Comparison of ENCODE assay signal across 18 cellular contexts in the genomic region with DNA sequence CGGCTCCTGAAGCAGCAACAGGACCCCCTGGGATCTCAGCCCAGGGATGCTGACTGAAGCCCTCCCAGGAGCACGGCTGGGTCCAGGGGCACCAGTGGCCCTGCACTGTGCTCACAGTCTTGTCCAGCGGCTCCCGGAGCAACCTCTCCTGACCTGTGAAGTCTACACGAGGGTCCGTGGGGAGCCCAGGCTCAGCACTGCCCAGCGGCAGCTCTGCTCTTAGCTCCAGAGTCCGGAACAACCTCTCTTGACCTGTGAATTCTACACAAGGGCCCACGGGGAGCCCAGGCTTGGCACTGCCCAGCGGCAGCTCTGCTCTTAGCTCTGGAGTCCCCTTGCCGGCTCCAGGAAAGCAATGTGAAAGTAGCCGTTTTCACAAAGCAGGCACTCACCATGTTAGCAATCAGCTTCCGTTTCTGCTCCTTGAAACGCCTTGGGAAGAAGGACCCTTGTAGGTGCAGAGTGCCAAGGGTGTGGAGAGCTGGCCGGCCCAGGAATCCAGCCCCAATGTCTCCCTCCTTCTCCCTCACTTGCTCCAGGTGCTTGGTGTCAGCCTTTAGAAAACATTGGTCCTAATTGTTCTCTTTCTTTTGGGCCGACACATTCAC.
A peak's percentile ranks its signal among the peaks of the same experiment; 100 is the strongest.
DNase-seq lines count a peak whose midpoint lies in the region; ATAC-seq and TF ChIP-seq lines count a peak whose summit lies in the region.
"Had no signal": no experiment of that assay in that cellular context is flagged by ENCODE, and none has a peak within 500 bp of the region (broad histone marks: within the 10 kb centered on the region; RNA-seq: fewer than 3 reads in every experiment).

No MANE protein-coding gene starts in this region.

- H3K9me3 Mint-ChIP-seq in chondrocyte (ENCODE audit: low read depth), result no peaks in the 10 kb centered on the region
- no peaks in the 10 kb centered on the region for H3K9me3 Mint-ChIP-seq in activated naive CD8-positive, alpha-beta T cell treated with anti-CD3 and anti-CD28 coated beads, Interleukin-2, amount 50 U/mL, for 24 hours
- H3K9me3 Mint-ChIP-seq in osteocyte (ENCODE audit: unreplicated experiment), result no peaks in the 10 kb centered on the region
- H3K9me3 Mint-ChIP-seq: CD4-positive, alpha-beta T cell had no signal

- H3K36me3 ChIP-seq in lower lobe of right lung, result no peaks in the 10 kb centered on the region
- H3K36me3 ChIP-seq in spleen, result no peaks in the 10 kb centered on the region

- 75 to 80% (median 75%) methylated on average over 7 to 16 of the region's 16 CpGs for WGBS in spleen, 5 donors

- ATAC-seq in lower lobe of right lung, result peak; percentile 51 to 62
- no peak for ATAC-seq in HG03571 (IDR thresholded peaks at IDR 0.05; ENCODE audit: unreplicated experiment)
- no peak for ATAC-seq in activated naive CD8-positive, alpha-beta T cell treated with anti-CD3 and anti-CD28 coated beads, Interleukin-2, amount 50 U/mL, for 24 hours
- ATAC-seq: HCT116 had no signal

- H3K4me1 ChIP-seq in lower lobe of right lung, result no peaks in the 10 kb centered on the region
- H3K4me1 ChIP-seq in spleen, result no peaks in the 10 kb centered on the region

- peaks cover 3% of the 10 kb centered on the region for H3K4me1 Mint-ChIP-seq in chondrocyte (ENCODE audit: low read depth)
- H3K4me1 Mint-ChIP-seq in activated naive CD8-positive, alpha-beta T cell treated with anti-CD3 and anti-CD28 coated beads, Interleukin-2, amount 50 U/mL, for 24 hours, result no peaks in the 10 kb centered on the region
- no peaks in the 10 kb centered on the region for H3K4me1 Mint-ChIP-seq in osteocyte (ENCODE audit: unreplicated experiment)
- H3K4me1 Mint-ChIP-seq: B cell, IgD-negative memory B cell had no signal

- DNase-seq in DMS79 treated with DMSO at 0.1 percent for 48 hours (lab: John Stamatoyannopoulos, UW) (peak; percentile 61), chondrocyte (ENCODE audit: low spot score) (peak; percentile 83), lower lobe of right lung (peak; percentile 40), spleen (peak; percentile 60), osteocyte (ENCODE audit: extremely low spot score, unreplicated experiment) (no peak), GM13977 (ENCODE audit: low spot score) (no peak)
- DNase-seq in activated naive CD8-positive, alpha-beta T cell treated with anti-CD3 and anti-CD28 coated beads, Interleukin-2, amount 50 U/mL, for 24 hours, result no peak
- DNase-seq: ACHN; C1 segment of cervical spinal cord; Calu3; CD4-positive, alpha-beta T cell; DMS 273 treated with DMSO at 0.1 percent for 48 hours; EL; GDM1 had no signal

- H3K9me3 ChIP-seq in lower lobe of right lung (no peaks in the 10 kb centered on the region), spleen (peaks cover 0 to 46% (median 0%) of the 10 kb centered on the region in 8 donors)

- TF ChIP-seq POLR2A in spleen (IDR thresholded peaks at IDR 0.05), result no peak

- no peak overlapping the region for H3K27ac Mint-ChIP-seq in chondrocyte (ENCODE audit: unreplicated experiment)
- H3K27ac Mint-ChIP-seq in activated naive CD8-positive, alpha-beta T cell treated with anti-CD3 and anti-CD28 coated beads, Interleukin-2, amount 50 U/mL, for 24 hours, result no peak overlapping the region
- H3K27ac Mint-ChIP-seq in osteocyte (ENCODE audit: unreplicated experiment), result no peak overlapping the region
- H3K27ac Mint-ChIP-seq: B cell; CD4-positive, alpha-beta T cell had no signal

- H3K4me3 Mint-ChIP-seq in chondrocyte (ENCODE audit: unreplicated experiment), result no peak overlapping the region
- H3K4me3 Mint-ChIP-seq in activated naive CD8-positive, alpha-beta T cell treated with anti-CD3 and anti-CD28 coated beads, Interleukin-2, amount 50 U/mL, for 24 hours, result no peak overlapping the region
- H3K4me3 Mint-ChIP-seq in osteocyte (ENCODE audit: unreplicated experiment), result no peak overlapping the region
- H3K4me3 Mint-ChIP-seq: B cell; CD4-positive, alpha-beta T cell; IgD-negative memory B cell had no signal

- peaks cover 7% of the 10 kb centered on the region for H3K27me3 Mint-ChIP-seq in chondrocyte (ENCODE audit: low read depth)
- no peaks in the 10 kb centered on the region for H3K27me3 Mint-ChIP-seq in activated naive CD8-positive, alpha-beta T cell treated with anti-CD3 and anti-CD28 coated beads, Interleukin-2, amount 50 U/mL, for 24 hours
- H3K27me3 Mint-ChIP-seq in osteocyte (ENCODE audit: unreplicated experiment), result no peaks in the 10 kb centered on the region
- H3K27me3 Mint-ChIP-seq: B cell; CD4-positive, alpha-beta T cell; IgD-negative memory B cell had no signal

- H3K36me3 Mint-ChIP-seq in chondrocyte (ENCODE audit: low read depth), result no peaks in the 10 kb centered on the region
- H3K36me3 Mint-ChIP-seq in activated naive CD8-positive, alpha-beta T cell treated with anti-CD3 and anti-CD28 coated beads, Interleukin-2, amount 50 U/mL, for 24 hours (ENCODE audit: low read depth), result no peaks in the 10 kb centered on the region
- H3K36me3 Mint-ChIP-seq in osteocyte (ENCODE audit: unreplicated experiment), result no peaks in the 10 kb centered on the region
- H3K36me3 Mint-ChIP-seq: IgD-negative memory B cell had no signal

- intact Hi-C loops in lower lobe of right lung (cut with DNase I), result no loop called here
- intact Hi-C loops in spleen (cut with DNase I; ENCODE audit: low total_unique reads), result no loop called here

- TF ChIP-seq CTCF in chondrocyte (IDR thresholded peaks at IDR 0.05), result no peak
- TF ChIP-seq CTCF in lower lobe of right lung (IDR thresholded peaks at IDR 0.05), result no peak
- TF ChIP-seq CTCF in spleen (IDR thresholded peaks at IDR 0.05 in 8 of 11, conservative IDR thresholded peaks at IDR 0.05 in 3 of 11), result no peak
- TF ChIP-seq CTCF in osteocyte (IDR thresholded peaks at IDR 0.05), result no peak
- no peak for TF ChIP-seq CTCF in GM13977 (IDR thresholded peaks at IDR 0.05; ENCODE audit: extremely low read depth, insufficient read depth, missing control alignments)

- H3K27me3 ChIP-seq in lower lobe of right lung (ENCODE audit: low read depth), result no peaks in the 10 kb centered on the region
- H3K27me3 ChIP-seq in spleen (replicated peaks in 1 of 7), result no peaks in the 10 kb centered on the region

- H3K4me3 ChIP-seq in lower lobe of right lung (no peak overlapping the region), spleen (no peak overlapping the region)

- in situ Hi-C loops in GM13977 (cut with MboI; ENCODE audit: low pct_unique_long_range_greater_than_20kb, low sequenced_read_pairs, unreplicated experiment), result no loop called here

- H3K27ac ChIP-seq in lower lobe of right lung, result no peak overlapping the region
- H3K27ac ChIP-seq in spleen, result no peak overlapping the region

Comparison
In these comparisons a context has a peak if more than half of its experiments do, and no peak if none do; other contexts are left out.
1. DNase-seq: peak in DMS79 treated with DMSO at 0.1 percent for 48 hours (single experiment), chondrocyte (single experiment), lower lobe of right lung (single experiment) and spleen (single experiment); none in activated naive CD8-positive, alpha-beta T cell treated with anti-CD3 and anti-CD28 coated beads, Interleukin-2, amount 50 U/mL, for 24 hours (single experiment), osteocyte (single experiment) and GM13977 (single experiment).
2. ATAC-seq: peak in lower lobe of right lung (2 of 2); none in HG03571 (single experiment) and activated naive CD8-positive, alpha-beta T cell treated with anti-CD3 and anti-CD28 coated beads, Interleukin-2, amount 50 U/mL, for 24 hours (single experiment).